Comparison of ENCODE assay signal across 28 cellular contexts in the genomic region with DNA sequence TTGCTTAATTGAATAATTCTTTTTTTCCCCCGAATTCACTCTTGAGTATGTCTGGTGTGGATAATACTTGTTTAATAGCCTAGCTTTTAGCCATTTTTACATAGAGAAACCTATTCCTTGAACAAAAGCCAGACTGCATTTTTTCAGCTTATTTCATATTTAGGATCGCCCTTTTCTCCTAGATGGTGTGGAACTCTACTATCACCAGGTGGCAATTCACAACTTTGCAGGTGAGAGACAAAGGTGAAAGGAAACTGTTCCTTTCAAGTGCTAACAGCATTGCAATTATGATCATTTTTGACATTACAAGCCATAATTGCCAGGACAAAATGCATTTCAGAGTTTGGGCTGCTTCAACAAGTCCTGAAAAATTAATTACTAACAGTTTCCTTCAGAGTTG. TPM values are rescaled to one million over a fixed set of nuclear protein-coding genes. Genes with fewer than 3 reads are reported as not detected.
A peak's percentile ranks its signal among the peaks of the same experiment; 100 is the strongest.
DNase-seq lines count a peak whose midpoint lies in the region; ATAC-seq and TF ChIP-seq lines count a peak whose summit lies in the region.
"Had no signal": no experiment of that assay in that cellular context is flagged by ENCODE, and none has a peak within 500 bp of the region (broad histone marks: within the 10 kb centered on the region; RNA-seq: fewer than 3 reads in every experiment).

No MANE protein-coding gene starts in this region.

- POLR2A ChIA-PET in PC-3 (lab: Charles Lee; ENCODE audit: unreplicated experiment) = no interaction called here

- H3K27me3 ChIP-seq in PC-3 (ENCODE audit: low read length) = no peaks in the 10 kb centered on the region
- H3K27me3 ChIP-seq in mesendoderm (ENCODE audit: insufficient read depth, low read length, poor library complexity) = no peaks in the 10 kb centered on the region
- H3K27me3 ChIP-seq: adrenal gland, brain microvascular endothelial cell, thyroid gland had no signal

- no peak overlapping the region for H3K56ac ChIP-seq in mesendoderm (ENCODE audit: low read length)

- H2AK5ac ChIP-seq in mesendoderm (ENCODE audit: low read length) = no peak overlapping the region

- H3K36me3 ChIP-seq in PC-3 (ENCODE audit: low read depth, low read length) (no peaks in the 10 kb centered on the region), mesendoderm (ENCODE audit: control insufficient read depth, insufficient read depth, low read length) (no peaks in the 10 kb centered on the region)
- H3K36me3 ChIP-seq: adrenal gland, brain microvascular endothelial cell, HAP-1, thyroid gland had no signal

- H3K4me1 ChIP-seq in PC-3 (ENCODE audit: insufficient read depth, low read length) = no peaks in the 10 kb centered on the region
- H3K4me1 ChIP-seq in mesendoderm (ENCODE audit: control insufficient read depth, low read depth, low read length) = no peaks in the 10 kb centered on the region
- H3K4me1 ChIP-seq: adrenal gland, thyroid gland had no signal

- H3K4me3 ChIP-seq in PC-3 (ENCODE audit: low read length) (no peak overlapping the region), mesendoderm (ENCODE audit: low read length) (no peak overlapping the region)
- H3K4me3 ChIP-seq: adrenal gland, HAP-1, K562, skin epidermis, thyroid gland had no signal

- H3K9ac ChIP-seq in PC-3 (ENCODE audit: low read length) (no peak overlapping the region), mesendoderm (ENCODE audit: low read length) (no peak overlapping the region)

- no CpG with 5 or more reads among the region's 2 CpGs for WGBS in mesendoderm (ENCODE audit: extremely low coverage, insufficient coverage, low lambda C conversion rate)

- no peak overlapping the region for H4K5ac ChIP-seq in mesendoderm (ENCODE audit: low read length)

- peak; percentile 53 for DNase-seq in NCI-H1092 treated with DMSO at 0.1 percent for 48 hours (lab: John Stamatoyannopoulos, UW)
- no peak for DNase-seq in NCI-H1092 (lab: John Stamatoyannopoulos, UW)
- peak; percentile 39 for DNase-seq in NCI-H1105 treated with DMSO at 0.1 percent for 48 hours (lab: John Stamatoyannopoulos, UW)
- no peak for DNase-seq in PC-3
- DNase-seq in mesendoderm = peak; percentile 30
- no peak for DNase-seq in posterior cingulate gyrus
- DNase-seq: activated CD4-positive, alpha-beta T cell treated with anti-CD3 and anti-CD28 coated beads, Interleukin-2, amount 10 ng/mL, durations not matched to agents 7 days and 5 days; activated naive CD4-positive, alpha-beta T cell treated with anti-CD3 and anti-CD28 coated beads for 36 hours; activated T-cell treated with anti-CD3 and anti-CD28 coated beads, Interleukin-2, amount 50 U/mL, for 72 hours; adrenal gland; brain microvascular endothelial cell; CD4-positive, alpha-beta T cell; naive thymus-derived CD8-positive, alpha-beta T cell; NCI-H2029; SHP77 treated with DMSO at 0.1 percent for 48 hours; stimulated activated naive CD8-positive, alpha-beta T cell treated with anti-CD3 and anti-CD28 coated beads, Interleukin-15, amount 100 ng/mL, for 72 hours; SW 1271; T1000; thyroid gland had no signal

- H3K4me2 ChIP-seq in PC-3 (ENCODE audit: low read length) (no peak overlapping the region), mesendoderm (ENCODE audit: low read length) (no peak overlapping the region)

- CTCF ChIA-PET in PC-3 (lab: Charles Lee) = interaction anchor here (0.7 to 1.0 kb wide), 2 partner anchors 273 to 950 kb away, joined by 3 to 4 read pairs; no protein-coding TSS in a partner anchor

- no peaks in the 10 kb centered on the region for H3K9me3 ChIP-seq in PC-3 (ENCODE audit: low read length)
- H3K9me3 ChIP-seq: adrenal gland, HAP-1, thyroid gland had no signal

- H3K9me2 ChIP-seq in PC-3 (replicated peaks; ENCODE audit: low read length) = no peaks in the 10 kb centered on the region

- no peak overlapping the region for H4K8ac ChIP-seq in mesendoderm (ENCODE audit: low read depth, low read length)

- 0 out of 2 replicates have a peak, but pooled peaks have one; percentile 17 for TF ChIP-seq CTCF in PC-3 (conservative IDR thresholded peaks at IDR 0.05; ENCODE audit: low read depth, low read length)

- no peaks in the 10 kb centered on the region for H3K79me2 ChIP-seq in PC-3 (ENCODE audit: low read length)
- H3K79me2 ChIP-seq in mesendoderm (ENCODE audit: control insufficient read depth, insufficient read depth, low read length) = no peaks in the 10 kb centered on the region

- no peaks in the 10 kb centered on the region for H3F3A ChIP-seq in PC-3 (ENCODE audit: low read length, unreplicated experiment)

- no peak overlapping the region for H3K18ac ChIP-seq in mesendoderm (ENCODE audit: low read length)

- no peak overlapping the region for H2AFZ ChIP-seq in PC-3 (ENCODE audit: low read length)

- H3K27ac ChIP-seq in PC-3 (ENCODE audit: low read length) (no peak overlapping the region), mesendoderm (ENCODE audit: low read depth, low read length) (no peak overlapping the region)
- H3K27ac ChIP-seq: adrenal gland, brain microvascular endothelial cell, epithelial cell of prostate, skin epidermis, thyroid gland had no signal

- H2BK15ac ChIP-seq in mesendoderm (replicated peaks; ENCODE audit: low read depth) = no peak overlapping the region

- intact Hi-C loops in PC-3 (cut with micrococcal nuclease) (no loop called here), posterior cingulate gyrus (cut with DNase I) (no loop called here)

- H3K79me1 ChIP-seq in mesendoderm (ENCODE audit: low read length) = no peaks in the 10 kb centered on the region

- H3K4ac ChIP-seq in mesendoderm (ENCODE audit: low read depth, low read length) = no peak overlapping the region

- no peak overlapping the region for H2BK120ac ChIP-seq in mesendoderm (ENCODE audit: low read depth, low read length)

- ATAC-seq in PC-3 (no peak), HG03520 (IDR thresholded peaks at IDR 0.05; ENCODE audit: unreplicated experiment) (no peak), HG02973 (IDR thresholded peaks at IDR 0.05; ENCODE audit: unreplicated experiment) (no peak)
- ATAC-seq: activated T-cell treated with anti-CD3 and anti-CD28 coated beads, Interleukin-2, amount 50 U/mL, for 72 hours; K562; naive thymus-derived CD8-positive, alpha-beta T cell; Panc1; stimulated activated naive CD8-positive, alpha-beta T cell treated with anti-CD3 and anti-CD28 coated beads, Interleukin-15, amount 100 ng/mL, for 72 hours had no signal

- H4K20me1 ChIP-seq in PC-3 (ENCODE audit: low read length) = no peaks in the 10 kb centered on the region

- no peak overlapping the region for H3K23ac ChIP-seq in mesendoderm (ENCODE audit: low read length)

- no peak overlapping the region for H2BK5ac ChIP-seq in mesendoderm (ENCODE audit: low read length)

- BruUV-seq in PC-3 (replicated peaks; lab: Mats Ljungman, UMichigan) = no TSS peak

RNA-seq across cellular contexts. Expression of gene SH3GL2, which starts 57.4 kb away (rescaled TPM):
- 1.4 and 2.9 TPM in 2 replicates for total RNA-seq in PC-3 (2014; rRNA removed)
- polyA plus RNA-seq in mesendoderm (2013, experiment 1 of 2) = 1.5 TPM
- polyA plus RNA-seq in mesendoderm (2013, experiment 2 of 2) = 1.7 TPM
- total RNA-seq: A172; activated CD4-positive, alpha-beta T cell treated with anti-CD3 and anti-CD28 coated beads, Interleukin-2, amount 10 ng/mL, durations not matched to agents 7 days and 5 days; activated naive CD4-positive, alpha-beta T cell treated with anti-CD3 and anti-CD28 coated beads for 36 hours; activated T-cell treated with anti-CD3 and anti-CD28 coated beads, Interleukin-2, amount 50 U/mL, for 72 hours; CD4-positive, alpha-beta T cell; K562; lower leg skin; naive thymus-derived CD8-positive, alpha-beta T cell had no signal
- polyA plus RNA-seq: K562; naive thymus-derived CD8-positive, alpha-beta T cell had no signal

Comparison
In these comparisons a context has a peak if more than half of its experiments do, and no peak if none do; other contexts are left out.
1. DNase-seq: peak in NCI-H1092 treated with DMSO at 0.1 percent for 48 hours (single experiment), NCI-H1105 treated with DMSO at 0.1 percent for 48 hours (single experiment) and mesendoderm (single experiment); none in NCI-H1092 (single experiment), PC-3 (single experiment) and posterior cingulate gyrus (0 of 10).